10 cellular contexts compared by ENCODE assay signal in the genomic region with DNA sequence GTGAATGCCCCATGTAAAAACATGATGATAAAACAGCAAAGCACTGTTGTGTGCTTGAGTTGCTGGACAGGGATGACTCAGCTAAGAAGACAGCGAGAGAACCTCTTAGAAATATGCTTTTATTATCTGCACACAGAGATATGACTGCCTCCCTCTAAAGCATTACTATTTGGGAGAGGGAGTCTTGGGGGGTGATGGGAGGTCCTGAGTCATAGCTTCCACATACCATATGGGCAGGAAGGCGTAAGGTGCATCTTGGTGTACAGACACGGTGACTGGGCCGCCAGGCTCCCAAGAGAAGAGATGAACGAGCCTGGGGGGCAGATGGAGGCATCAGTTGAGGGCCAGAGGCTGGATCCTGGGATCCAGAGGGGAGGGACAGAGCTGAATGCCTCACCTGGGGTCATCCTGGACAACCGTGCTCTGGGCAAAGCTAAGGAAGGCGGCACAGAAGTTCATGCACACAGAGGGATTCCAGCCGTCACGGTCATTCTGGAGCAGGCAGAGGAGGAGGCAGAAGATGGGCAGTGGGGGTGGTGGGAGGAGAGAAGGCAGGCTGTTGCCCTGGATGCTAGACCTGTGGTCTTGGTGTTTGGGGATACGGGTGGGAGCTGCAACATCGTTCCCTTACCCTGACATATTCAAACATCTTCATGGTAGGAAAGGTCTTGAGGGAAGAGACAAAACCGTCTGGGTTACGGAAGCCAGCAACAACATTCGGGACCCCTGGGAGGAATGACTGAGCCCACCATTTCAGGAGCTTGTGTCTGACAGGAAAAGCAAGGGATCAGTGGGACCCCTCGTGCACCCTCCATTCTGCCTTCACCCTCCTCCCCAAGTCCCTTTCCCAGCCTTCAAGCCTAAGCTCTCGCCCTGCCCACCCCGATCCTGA. TPM values are rescaled to one million over a fixed set of nuclear protein-coding genes. Genes with fewer than 3 reads are reported as not detected.
DNase-seq lines count a peak whose midpoint lies in the region; ATAC-seq and TF ChIP-seq lines count a peak whose summit lies in the region.
"Had no signal": no experiment of that assay in that cellular context is flagged by ENCODE, and none has a peak within 500 bp of the region (broad histone marks: within the 10 kb centered on the region; RNA-seq: fewer than 3 reads in every experiment).

No MANE protein-coding gene starts in this region.

- TF ChIP-seq CTCF in WTC11 (IDR thresholded peaks at IDR 0.05) (no peak), foreskin fibroblast (IDR thresholded peaks at IDR 0.05; ENCODE audit: low read depth, low read length) (no peak)

- H3K36me3 Mint-ChIP-seq in activated CD4-positive, alpha-beta T cell treated with anti-CD3 and anti-CD28 coated beads, Interleukin-2, amount 10 ng/mL, durations not matched to agents 24 days and 14 days (ENCODE audit: low read depth) = peaks cover 48% of the 10 kb centered on the region
- peaks cover 42% of the 10 kb centered on the region for H3K36me3 Mint-ChIP-seq in WTC11
- H3K36me3 Mint-ChIP-seq in stimulated activated memory B cell treated with anti-CD40 and anti-IgM and Interleukin-4, amounts not matched to agents 10 μg/mL and 1 μg/mL and 100 μg/mL, for 72 hours = peaks cover 48% of the 10 kb centered on the region

- POLR2A ChIA-PET in WTC11 (lab: Charles Lee) = interaction anchor here (2.5 kb wide), 1 partner anchor 11 kb away, joined by 13 read pairs; a partner anchor contains a TSS

- no peaks in the 10 kb centered on the region for H3K9me3 Mint-ChIP-seq in activated CD4-positive, alpha-beta T cell treated with anti-CD3 and anti-CD28 coated beads, Interleukin-2, amount 10 ng/mL, durations not matched to agents 24 days and 14 days
- H3K9me3 Mint-ChIP-seq in WTC11 = peaks cover 4% of the 10 kb centered on the region; the same call in 1 of the 2 replicates
- H3K9me3 Mint-ChIP-seq in stimulated activated memory B cell treated with anti-CD40 and anti-IgM and Interleukin-4, amounts not matched to agents 10 μg/mL and 1 μg/mL and 100 μg/mL, for 72 hours = no peaks in the 10 kb centered on the region

- H3K4me1 Mint-ChIP-seq in activated CD4-positive, alpha-beta T cell treated with anti-CD3 and anti-CD28 coated beads, Interleukin-2, amount 10 ng/mL, durations not matched to agents 24 days and 14 days = peaks cover 41% of the 10 kb centered on the region
- peaks cover 12% of the 10 kb centered on the region for H3K4me1 Mint-ChIP-seq in WTC11
- peaks cover 55% of the 10 kb centered on the region for H3K4me1 Mint-ChIP-seq in stimulated activated memory B cell treated with anti-CD40 and anti-IgM and Interleukin-4, amounts not matched to agents 10 μg/mL and 1 μg/mL and 100 μg/mL, for 72 hours

- peaks cover 2% of the 10 kb centered on the region for H3K27me3 Mint-ChIP-seq in activated CD4-positive, alpha-beta T cell treated with anti-CD3 and anti-CD28 coated beads, Interleukin-2, amount 10 ng/mL, durations not matched to agents 24 days and 14 days
- H3K27me3 Mint-ChIP-seq in WTC11 (ENCODE audit: low read depth) = no peaks in the 10 kb centered on the region
- H3K27me3 Mint-ChIP-seq in stimulated activated memory B cell treated with anti-CD40 and anti-IgM and Interleukin-4, amounts not matched to agents 10 μg/mL and 1 μg/mL and 100 μg/mL, for 72 hours = no peaks in the 10 kb centered on the region

- H3K4me3 Mint-ChIP-seq in activated CD4-positive, alpha-beta T cell treated with anti-CD3 and anti-CD28 coated beads, Interleukin-2, amount 10 ng/mL, durations not matched to agents 24 days and 14 days = peak overlapping the region; percentile 99
- peak overlapping the region; percentile 34 for H3K4me3 Mint-ChIP-seq in WTC11
- peak overlapping the region; percentile 89 for H3K4me3 Mint-ChIP-seq in stimulated activated memory B cell treated with anti-CD40 and anti-IgM and Interleukin-4, amounts not matched to agents 10 μg/mL and 1 μg/mL and 100 μg/mL, for 72 hours

- H3K27ac Mint-ChIP-seq in activated CD4-positive, alpha-beta T cell treated with anti-CD3 and anti-CD28 coated beads, Interleukin-2, amount 10 ng/mL, durations not matched to agents 24 days and 14 days = peak overlapping the region; percentile 83
- H3K27ac Mint-ChIP-seq in WTC11 = peak overlapping the region; percentile 36; the same call in 1 of the 2 replicates
- H3K27ac Mint-ChIP-seq in stimulated activated memory B cell treated with anti-CD40 and anti-IgM and Interleukin-4, amounts not matched to agents 10 μg/mL and 1 μg/mL and 100 μg/mL, for 72 hours = peak overlapping the region; percentile 94

- CTCF ChIA-PET in WTC11 (lab: Charles Lee) = no interaction called here

- intact Hi-C loops in activated CD4-positive, alpha-beta T cell treated with anti-CD3 and anti-CD28 coated beads, Interleukin-2, amount 10 ng/mL, durations not matched to agents 24 days and 14 days (cut with micrococcal nuclease) = loop anchor here (10.0 kb wide), 1 partner anchor 1415 kb away; a partner anchor contains a TSS

- H3K4me3 ChIP-seq in foreskin fibroblast (ENCODE audit: low read depth in 1 of 2, low read length in 2 of 2) = peak overlapping the region; percentile 84 to 95

- DNase-seq in activated CD4-positive, alpha-beta T cell treated with anti-CD3 and anti-CD28 coated beads, Interleukin-2, amount 10 ng/mL, durations not matched to agents 24 days and 14 days = no peak
- DNase-seq in activated CD4-positive, alpha-beta T cell treated with anti-CD3 and anti-CD28 coated beads, Interleukin-2, amount 50 U/mL, for 1 hour = no peak
- DNase-seq in WTC11 (ENCODE audit: low spot score) (no peak), foreskin fibroblast (peak in 1 of 2 donors; percentile 52), NCI-H1417 (lab: John Stamatoyannopoulos, UW) (no peak), D341Med (ENCODE audit: low spot score) (no peak)
- DNase-seq: activated CD4-positive, CD25-positive, alpha-beta regulatory T cell treated with anti-CD3 and anti-CD28 coated beads, Interleukin-2, amount 50 U/mL, for 72 hours; Kasumi-1 had no signal

- ATAC-seq in WTC11 = no peak
- ATAC-seq in stimulated activated memory B cell treated with anti-CD40 and anti-IgM and Interleukin-4, amounts not matched to agents 10 μg/mL and 1 μg/mL and 100 μg/mL, for 72 hours = no peak
- no peak for ATAC-seq in esophagus mucosa

TF ChIP-seq in WTC11, 78 proteins besides CTCF, POLR2A, EP300 and RAD21 (continues in another document):
- TF ChIP-seq EMX1 (CRISPR knock-in tag; IDR thresholded peaks at IDR 0.05) (no peak), RORB (CRISPR knock-in tag; IDR thresholded peaks at IDR 0.05) (no peak), NFE2L1 (CRISPR knock-in tag; IDR thresholded peaks at IDR 0.05) (no peak), MYBL2 (CRISPR knock-in tag; IDR thresholded peaks at IDR 0.05) (no peak), TEAD4 (CRISPR knock-in tag; IDR thresholded peaks at IDR 0.05) (no peak)
- TF ChIP-seq, protein P1, sequence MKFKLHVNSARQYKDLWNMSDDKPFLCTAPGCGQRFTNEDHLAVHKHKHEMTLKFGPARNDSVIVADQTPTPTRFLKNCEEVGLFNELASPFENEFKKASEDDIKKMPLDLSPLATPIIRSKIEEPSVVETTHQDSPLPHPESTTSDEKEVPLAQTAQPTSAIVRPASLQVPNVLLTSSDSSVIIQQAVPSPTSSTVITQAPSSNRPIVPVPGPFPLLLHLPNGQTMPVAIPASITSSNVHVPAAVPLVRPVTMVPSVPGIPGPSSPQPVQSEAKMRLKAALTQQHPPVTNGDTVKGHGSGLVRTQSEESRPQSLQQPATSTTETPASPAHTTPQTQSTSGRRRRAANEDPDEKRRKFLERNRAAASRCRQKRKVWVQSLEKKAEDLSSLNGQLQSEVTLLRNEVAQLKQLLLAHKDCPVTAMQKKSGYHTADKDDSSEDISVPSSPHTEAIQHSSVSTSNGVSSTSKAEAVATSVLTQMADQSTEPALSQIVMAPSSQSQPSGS (CRISPR knock-in tag; IDR thresholded peaks at IDR 0.05; ENCODE audit: borderline replicate concordance, low read depth) = no peak
- TF ChIP-seq, protein P2, sequence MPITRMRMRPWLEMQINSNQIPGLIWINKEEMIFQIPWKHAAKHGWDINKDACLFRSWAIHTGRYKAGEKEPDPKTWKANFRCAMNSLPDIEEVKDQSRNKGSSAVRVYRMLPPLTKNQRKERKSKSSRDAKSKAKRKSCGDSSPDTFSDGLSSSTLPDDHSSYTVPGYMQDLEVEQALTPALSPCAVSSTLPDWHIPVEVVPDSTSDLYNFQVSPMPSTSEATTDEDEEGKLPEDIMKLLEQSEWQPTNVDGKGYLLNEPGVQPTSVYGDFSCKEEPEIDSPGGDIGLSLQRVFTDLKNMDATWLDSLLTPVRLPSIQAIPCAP (CRISPR knock-in tag; IDR thresholded peaks at IDR 0.05) = no peak

RNA-seq across cellular contexts. Expression of a gene that starts 2.0 kb away (rescaled TPM):
- 13.2 and 14.1 TPM in 2 replicates for total RNA-seq in activated CD4-positive, alpha-beta T cell treated with anti-CD3 and anti-CD28 coated beads, Interleukin-2, amount 10 ng/mL, durations not matched to agents 24 days and 14 days
- total RNA-seq in WTC11 (2021) (13.8 to 16.5 TPM (median 15.7 TPM) in 3 replicates), esophagus mucosa (10.6 TPM)

RNA-seq across cellular contexts. Expression of a gene that starts 11.0 kb away (rescaled TPM):
- total RNA-seq in activated CD4-positive, alpha-beta T cell treated with anti-CD3 and anti-CD28 coated beads, Interleukin-2, amount 10 ng/mL, durations not matched to agents 24 days and 14 days = 92.8 and 93.7 TPM in 2 replicates
- total RNA-seq in WTC11 (2021) (80.0 to 84.0 TPM (median 81.8 TPM) in 3 replicates), esophagus mucosa (31.3 TPM)

RNA-seq across cellular contexts. Expression of a gene that starts 11.2 kb away (rescaled TPM):
- 85.8 and 88.5 TPM in 2 replicates for total RNA-seq in activated CD4-positive, alpha-beta T cell treated with anti-CD3 and anti-CD28 coated beads, Interleukin-2, amount 10 ng/mL, durations not matched to agents 24 days and 14 days
- 73.8 to 88.7 TPM (median 79.0 TPM) in 3 replicates for total RNA-seq in WTC11 (2021)
- 57.7 TPM for total RNA-seq in esophagus mucosa

RNA-seq across cellular contexts. Expression of a gene that starts 11.9 kb away (rescaled TPM):
- 2.7 and 3.3 TPM in 2 replicates for total RNA-seq in activated CD4-positive, alpha-beta T cell treated with anti-CD3 and anti-CD28 coated beads, Interleukin-2, amount 10 ng/mL, durations not matched to agents 24 days and 14 days
- total RNA-seq in WTC11 (2021) (3.8 to 5.2 TPM (median 4.2 TPM) in 3 replicates), esophagus mucosa (2.9 TPM)

RNA-seq across cellular contexts. Expression of a gene that starts 24.1 kb away (rescaled TPM):
- total RNA-seq in activated CD4-positive, alpha-beta T cell treated with anti-CD3 and anti-CD28 coated beads, Interleukin-2, amount 10 ng/mL, durations not matched to agents 24 days and 14 days = 0.17 TPM in 1 of 2 replicates, not detected in the other
- total RNA-seq in WTC11 (2021) (1.4 to 2.7 TPM (median 1.4 TPM) in 3 replicates), esophagus mucosa (36.1 TPM)

Comparison
In these comparisons a context has a peak if more than half of its experiments do, and no peak if none do; other contexts are left out.
1. H3K27ac Mint-ChIP-seq: peak in every context shown above with its lines; median percentile 94 in stimulated activated memory B cell treated with anti-CD40 and anti-IgM and Interleukin-4, amounts not matched to agents 10 μg/mL and 1 μg/mL and 100 μg/mL, for 72 hours; 83 in activated CD4-positive, alpha-beta T cell treated with anti-CD3 and anti-CD28 coated beads, Interleukin-2, amount 10 ng/mL, durations not matched to agents 24 days and 14 days; 36 in WTC11.
2. H3K4me3 Mint-ChIP-seq: peak in every context shown above with its lines; median percentile 99 in activated CD4-positive, alpha-beta T cell treated with anti-CD3 and anti-CD28 coated beads, Interleukin-2, amount 10 ng/mL, durations not matched to agents 24 days and 14 days; 89 in stimulated activated memory B cell treated with anti-CD40 and anti-IgM and Interleukin-4, amounts not matched to agents 10 μg/mL and 1 μg/mL and 100 μg/mL, for 72 hours; 34 in WTC11.